33 cellular contexts compared by ENCODE assay signal in the genomic region with DNA sequence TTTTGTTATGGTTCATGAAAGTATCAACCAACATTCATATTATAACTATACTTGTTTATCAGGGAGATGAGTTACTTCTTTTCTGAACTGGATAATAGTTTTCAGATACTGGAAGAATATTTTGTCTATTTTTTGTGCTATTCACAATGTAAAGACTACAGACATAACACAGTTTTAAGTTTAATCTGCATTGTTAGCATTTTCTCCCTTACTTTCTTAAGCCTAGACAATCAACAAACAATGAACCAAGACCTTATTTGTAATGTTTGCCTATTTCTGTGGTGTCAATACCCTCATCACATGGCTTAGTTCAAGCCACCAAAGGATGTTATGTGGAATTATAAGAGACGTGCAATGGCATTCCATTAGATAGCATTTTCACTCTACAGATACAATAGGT.
"Had no signal": no experiment of that assay in that cellular context is flagged by ENCODE, and none has a peak within 500 bp of the region (broad histone marks: within the 10 kb centered on the region; RNA-seq: fewer than 3 reads in every experiment).

No MANE protein-coding gene starts in this region.

- DNase-seq: activated effector memory CD4-positive, alpha-beta T cell treated with anti-CD3 and anti-CD28 coated beads, Interleukin-2, amount 50 U/mL, for 16 hours; activated effector memory CD4-positive, alpha-beta T cell treated with Interleukin-2 at 50 U/mL for 16 hours; activated gamma-delta T cell; activated gamma-delta T cell treated with Interleukin-2 at 50 U/mL for 16 hours; activated naive CD4-positive, alpha-beta T cell treated with anti-CD3 and anti-CD28 coated beads for 36 hours; activated naive CD4-positive, alpha-beta T cell treated with anti-CD3 and anti-CD28 coated beads, Interleukin-2, amount 10 ng/mL, durations not matched to agents 7 days and 5 days; activated naive CD4-positive, alpha-beta T cell treated with anti-CD3 and anti-CD28 coated beads, Interleukin-2, amount 50 U/mL, for 16 hours; activated naive CD4-positive, alpha-beta T cell treated with Interleukin-2 at 50 U/mL for 16 hours; activated naive CD8-positive, alpha-beta T cell treated with anti-CD3 and anti-CD28 coated beads for 36 hours; activated naive CD8-positive, alpha-beta T cell treated with anti-CD3 and anti-CD28 coated beads, Interleukin-2, amount 10 ng/mL, durations not matched to agents 7 days and 5 days; activated naive CD8-positive, alpha-beta T cell treated with anti-CD3 and anti-CD28 coated beads, Interleukin-2, amount 50 U/mL, for 24 hours; activated T-cell treated with anti-CD3 and anti-CD28 coated beads, Interleukin-2, amount 50 U/mL, for 1 hour; activated T-cell treated with anti-CD3 and anti-CD28 coated beads, Interleukin-2, amount 50 U/mL, for 24 hours; activated T-cell treated with anti-CD3 and anti-CD28 coated beads, Interleukin-2, amount 50 U/mL, for 4 hours; activated T-cell treated with anti-CD3 and anti-CD28 coated beads, Interleukin-2, amount 50 U/mL, for 48 hours; activated T-cell treated with anti-CD3 and anti-CD28 coated beads, Interleukin-2, amount 50 U/mL, for 72 hours; adrenal gland; amniotic stem cell; amygdala; anterior cingulate cortex; aorta; body of pancreas; brain microvascular endothelial cell; caudate nucleus; central memory CD4-positive, alpha-beta T cell; cerebellar nuclear complex had no signal

- ATAC-seq: activated naive CD4-positive, alpha-beta T cell treated with anti-CD3 and anti-CD28 coated beads, Interleukin-2, amount 50 U/mL, for 72 hours; activated naive CD8-positive, alpha-beta T cell treated with anti-CD3 and anti-CD28 coated beads, Interleukin-2, amount 50 U/mL, for 24 hours; activated T-cell treated with anti-CD3 and anti-CD28 coated beads, Interleukin-2, amount 50 U/mL, for 4 hours; activated T-cell treated with anti-CD3 and anti-CD28 coated beads, Interleukin-2, amount 50 U/mL, for 72 hours; activated T-helper 17 cell treated with anti-CD3 and anti-CD28 coated beads, Interleukin-2, amount 50 U/mL, for 72 hours; body of pancreas had no signal

- H3K27me3 ChIP-seq: adrenal gland, ascending aorta, body of pancreas, brain microvascular endothelial cell, breast epithelium, cardiac muscle cell had no signal

- H3K27ac ChIP-seq: adrenal gland, ascending aorta, body of pancreas, brain microvascular endothelial cell, breast epithelium, cardiac muscle cell had no signal

- H3K4me1 ChIP-seq: adrenal gland, ascending aorta, breast epithelium had no signal

- H3K4me3 ChIP-seq: adrenal gland, ascending aorta, body of pancreas, breast epithelium, cardiac muscle cell had no signal

- H3K36me3 ChIP-seq: adrenal gland, ascending aorta, brain microvascular endothelial cell, breast epithelium, cardiac muscle cell had no signal

- H3K9me3 ChIP-seq: adrenal gland, ascending aorta, body of pancreas, breast epithelium had no signal

- FAIRE-seq: astrocyte, bronchial epithelial cell had no signal
